In the genomic region with DNA sequence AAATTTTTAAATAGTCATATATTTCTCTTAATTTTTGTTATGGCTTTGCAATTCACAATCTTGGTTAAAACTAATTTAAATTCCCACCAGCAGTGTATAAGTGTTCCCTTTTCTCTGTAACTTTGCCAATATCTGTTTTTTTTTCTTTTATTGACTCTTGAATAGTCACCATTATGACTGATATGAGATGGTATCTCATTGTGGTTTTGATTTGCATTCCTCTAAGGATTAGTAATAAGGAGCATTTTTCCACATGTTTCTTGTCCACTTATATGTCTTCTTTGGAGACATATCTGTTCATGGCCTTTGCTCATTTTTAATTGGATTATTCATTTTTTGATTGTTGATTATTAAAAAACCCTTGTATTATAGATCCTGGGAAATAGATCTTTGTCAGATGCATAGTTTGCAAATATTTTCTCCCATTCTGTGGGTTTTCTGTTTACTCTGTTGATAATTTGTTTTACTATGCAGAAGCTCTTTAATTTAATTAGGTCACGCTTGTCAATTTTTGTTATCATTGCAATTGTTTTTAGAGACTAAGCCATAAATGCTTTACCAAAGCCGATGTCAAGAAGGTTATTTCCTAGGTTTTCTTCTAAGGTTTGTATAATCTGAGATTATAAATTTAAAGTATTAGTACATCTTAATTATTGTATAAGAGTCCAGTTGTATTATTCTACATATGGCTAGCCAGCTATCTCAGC, we compare ENCODE assay signal across 11 cellular contexts.
DNase-seq lines count a peak whose midpoint lies in the region; ATAC-seq and TF ChIP-seq lines count a peak whose summit lies in the region.
"Had no signal": no experiment of that assay in that cellular context is flagged by ENCODE, and none has a peak within 500 bp of the region (broad histone marks: within the 10 kb centered on the region; RNA-seq: fewer than 3 reads in every experiment).

No MANE protein-coding gene starts in this region.

- TF ChIP-seq CTCF in fibroblast of lung (conservative IDR thresholded peaks at IDR 0.05 in 1 of 2, IDR thresholded peaks at IDR 0.05 in 1 of 2; ENCODE audit: low read depth in 1 of 2, low read length in 2 of 2): no peak

- no peak overlapping the region for H3K4ac ChIP-seq in trophoblast cell (ENCODE audit: low read depth, low read length)

- H3K9me3 ChIP-seq in SJSA1 (replicated peaks) (peaks cover 4% of the 10 kb centered on the region; the same call in 1 of the 2 replicates), fibroblast of lung (ENCODE audit: control insufficient read depth, insufficient read depth, low read depth, low read length) (no peaks in the 10 kb centered on the region), trophoblast cell (ENCODE audit: insufficient read depth, low read depth, low read length) (no peaks in the 10 kb centered on the region)
- H3K9me3 ChIP-seq: thyroid gland had no signal

- H3K4me1 ChIP-seq in SJSA1 (replicated peaks) (peaks cover 11% of the 10 kb centered on the region; the same call in 1 of the 2 replicates), fibroblast of lung (ENCODE audit: control insufficient read depth, extremely low read depth, insufficient read depth, low read length) (no peaks in the 10 kb centered on the region), trophoblast cell (ENCODE audit: control insufficient read depth in 1 of 2, insufficient read depth in 2 of 2, low read length in 2 of 2) (no peaks in the 10 kb centered on the region)
- H3K4me1 ChIP-seq: spleen, thyroid gland had no signal

- no peaks in the 10 kb centered on the region for H3K36me3 ChIP-seq in SJSA1
- H3K36me3 ChIP-seq in fibroblast of lung (ENCODE audit: control insufficient read depth, insufficient read depth, low read length): no peaks in the 10 kb centered on the region
- H3K36me3 ChIP-seq in trophoblast cell (ENCODE audit: control insufficient read depth in 1 of 2, insufficient read depth in 2 of 2, low read length in 2 of 2): no peaks in the 10 kb centered on the region
- H3K36me3 ChIP-seq: spleen, thyroid gland had no signal

- no peak overlapping the region for H2AFZ ChIP-seq in fibroblast of lung (ENCODE audit: low read length)
- H2AFZ ChIP-seq in trophoblast cell (ENCODE audit: insufficient read depth, low read length, poor library complexity): no peak overlapping the region

- H2AK5ac ChIP-seq in trophoblast cell (ENCODE audit: low read length): no peak overlapping the region

- WGBS in trophoblast cell (ENCODE audit: extremely low coverage, insufficient coverage, insufficient read length): no CpG with 5 or more reads among the region's 2 CpGs

- no peak overlapping the region for H3K23ac ChIP-seq in trophoblast cell (ENCODE audit: low read length)

- H4K20me1 ChIP-seq in fibroblast of lung (ENCODE audit: control insufficient read depth, extremely low read depth, insufficient read depth, low read length): no peaks in the 10 kb centered on the region

- H3K18ac ChIP-seq in trophoblast cell (ENCODE audit: low read length): no peak overlapping the region

- no peak overlapping the region for H3K9ac ChIP-seq in fibroblast of lung (ENCODE audit: insufficient read depth, low read length)
- H3K9ac ChIP-seq in trophoblast cell (ENCODE audit: low read length): no peak overlapping the region

- no peak overlapping the region for H3K14ac ChIP-seq in trophoblast cell (ENCODE audit: low read length)

- no peak overlapping the region for H4K8ac ChIP-seq in trophoblast cell (ENCODE audit: low read depth, low read length)

- H3K4me2 ChIP-seq in fibroblast of lung (ENCODE audit: extremely low read depth, insufficient read depth, low read length) (no peak overlapping the region), trophoblast cell (ENCODE audit: low read length) (no peak overlapping the region)

- H3K79me1 ChIP-seq in trophoblast cell (ENCODE audit: low read length): no peaks in the 10 kb centered on the region

- H2BK5ac ChIP-seq in trophoblast cell (ENCODE audit: low read depth, low read length, poor library complexity): no peak overlapping the region

- H3K27me3 ChIP-seq in SJSA1 (replicated peaks) (no peaks in the 10 kb centered on the region), fibroblast of lung (ENCODE audit: control insufficient read depth, insufficient read depth, low read length) (no peaks in the 10 kb centered on the region), trophoblast cell (ENCODE audit: insufficient read depth, low read length) (no peaks in the 10 kb centered on the region)
- H3K27me3 ChIP-seq: spleen, thyroid gland had no signal

- H4K12ac ChIP-seq in trophoblast cell (ENCODE audit: low read depth, low read length): no peak overlapping the region

- 0 out of 2 replicates have a peak overlapping the region, but pooled peaks have one; percentile 1 for H3K27ac ChIP-seq in SJSA1
- H3K27ac ChIP-seq in fibroblast of lung (ENCODE audit: insufficient read depth, low read length): no peak overlapping the region
- no peak overlapping the region for H3K27ac ChIP-seq in trophoblast cell (ENCODE audit: low read depth, low read length)
- H3K27ac ChIP-seq: spleen, thyroid gland had no signal

- H3K4me3 ChIP-seq in SJSA1: no peak overlapping the region
- no peak overlapping the region for H3K4me3 ChIP-seq in fibroblast of lung (replicated peaks in 1 of 4; ENCODE audit: control extremely low read depth in 1 of 4, insufficient read depth in 1 of 4, low read depth in 3 of 4, low read length in 4 of 4)
- no peak overlapping the region for H3K4me3 ChIP-seq in trophoblast cell (ENCODE audit: low read depth, low read length)
- H3K4me3 ChIP-seq: spleen, thyroid gland had no signal

- H4K91ac ChIP-seq in trophoblast cell (ENCODE audit: low read depth, low read length): no peak overlapping the region

- H3K79me2 ChIP-seq in fibroblast of lung (ENCODE audit: control insufficient read depth, insufficient read depth, low read length) (no peaks in the 10 kb centered on the region), trophoblast cell (ENCODE audit: control insufficient read depth, insufficient read depth, low read length, poor library complexity) (no peaks in the 10 kb centered on the region)

- ATAC-seq in HG02588 (IDR thresholded peaks at IDR 0.05; ENCODE audit: unreplicated experiment): no peak
- ATAC-seq: left ventricle myocardium superior had no signal

- no peak overlapping the region for H2BK120ac ChIP-seq in trophoblast cell (ENCODE audit: insufficient read depth, low read length, poor library complexity)

- DNase-seq in HCEC 1CT: peak; percentile 84
- DNase-seq in SJSA1 (ENCODE audit: low read depth in 1 of 2, low spot score in 2 of 2): peak in 1 of 2 experiments; percentile 80
- peak; percentile 65 to 93 for DNase-seq in fibroblast of lung (ENCODE audit: low read depth in 2 of 2)
- peak; percentile 55 for DNase-seq in stromal cell of bone marrow (ENCODE audit: low read depth)
- DNase-seq in trophoblast cell: no peak
- no peak for DNase-seq in NCI-H2107 (lab: John Stamatoyannopoulos, UW)
- DNase-seq: activated naive CD4-positive, alpha-beta T cell treated with anti-CD3 and anti-CD28 coated beads for 36 hours; left ventricle myocardium superior; spleen; thyroid gland had no signal

- no peak overlapping the region for H2BK12ac ChIP-seq in trophoblast cell (ENCODE audit: low read length)

Comparison
In these comparisons a context has a peak if more than half of its experiments do, and no peak if none do; other contexts are left out.
1. DNase-seq: peak in HCEC 1CT (single experiment), fibroblast of lung (2 of 2) and stromal cell of bone marrow (single experiment); none in trophoblast cell (0 of 2) and NCI-H2107 (single experiment).